ENCODE assay signal across 1 cellular context in the genomic region with DNA sequence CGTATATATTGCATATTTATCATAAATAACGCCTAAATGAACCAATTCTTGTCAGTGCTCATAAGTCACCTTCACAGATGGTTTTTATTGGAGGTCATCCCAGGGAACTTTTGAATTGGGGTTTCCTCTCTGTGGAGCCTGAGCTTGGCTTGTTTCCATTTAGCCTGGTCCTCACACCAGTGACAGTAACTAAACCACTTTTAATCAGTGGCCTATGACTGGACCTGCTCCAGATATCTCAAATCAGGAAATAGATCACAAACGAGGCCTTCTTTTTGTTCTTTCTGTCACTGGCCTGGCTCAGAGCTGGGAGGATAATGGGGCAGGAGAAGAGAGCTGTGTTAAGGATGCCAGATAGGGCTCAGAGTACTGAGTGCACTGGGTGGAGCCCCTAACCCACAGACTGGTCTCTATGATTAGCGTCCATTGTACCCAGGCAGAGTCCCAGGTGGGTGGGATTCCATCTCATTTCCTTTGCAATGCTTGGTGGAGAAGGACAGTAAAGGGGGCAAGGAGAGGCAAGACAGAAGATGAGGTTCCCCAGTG.
TF ChIP-seq lines count a peak whose summit lies in the region.

No MANE protein-coding gene starts in this region.

TF ChIP-seq in SK-N-SH treated with all-trans-retinoic acid at 6 μM for 48 hours, 23 proteins besides CTCF, POLR2A, EP300 and RAD21 (continued from another document):
- TF ChIP-seq TOX (CRISPR knock-in tag; IDR thresholded peaks at IDR 0.05; ENCODE audit: borderline replicate concordance): no peak
- TF ChIP-seq CSDC2 (CRISPR knock-in tag; IDR thresholded peaks at IDR 0.05): no peak
- peak; percentile 89 for TF ChIP-seq ISL1 (CRISPR knock-in tag; IDR thresholded peaks at IDR 0.05)
- TF ChIP-seq PPARA (CRISPR knock-in tag; IDR thresholded peaks at IDR 0.05; ENCODE audit: borderline replicate concordance): no peak
